1 cellular context compared by ENCODE assay signal in the genomic region with DNA sequence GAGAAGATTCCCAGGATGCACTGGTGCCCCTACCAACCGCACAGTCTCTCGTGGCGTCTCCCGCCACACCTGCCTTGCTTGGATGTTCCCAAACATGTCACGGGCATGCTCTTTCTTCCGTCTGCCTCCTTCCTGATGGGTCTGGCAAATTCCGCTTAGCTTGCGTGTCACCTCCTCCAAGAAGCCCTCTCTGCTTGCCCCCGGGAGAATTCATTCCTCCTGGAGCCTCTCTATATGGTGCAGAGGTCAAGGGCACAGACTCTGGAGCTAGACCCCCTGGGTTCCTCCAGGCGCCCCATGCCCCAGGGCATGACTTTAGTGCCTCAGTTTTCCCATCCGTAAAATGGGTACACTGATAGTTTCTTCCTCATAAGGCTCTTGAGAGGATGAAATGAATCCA.
TF ChIP-seq lines count a peak whose summit lies in the region.

No MANE protein-coding gene starts in this region.

TF ChIP-seq in HepG2, 621 proteins besides CTCF, POLR2A, EP300 and RAD21 (continued from another document and continues in another):
- TF ChIP-seq ZNF687 (CRISPR knock-in tag; IDR thresholded peaks at IDR 0.05) = peak; percentile 43
- TF ChIP-seq MAFF (IDR thresholded peaks at IDR 0.05; ENCODE audit: low read depth, low read length) = peak; percentile 39; the same call in 1 of the 2 replicates
- no peak for TF ChIP-seq ATM (IDR thresholded peaks at IDR 0.05; ENCODE audit: borderline replicate concordance)
- TF ChIP-seq CHD4 (IDR thresholded peaks at IDR 0.05; ENCODE audit: borderline replicate concordance, low read length) = peak; percentile 98; the same call in 1 of the 2 replicates
- no peak for TF ChIP-seq TOE1 (CRISPR knock-in tag; IDR thresholded peaks at IDR 0.05)
- TF ChIP-seq PHB2 (IDR thresholded peaks at IDR 0.05; ENCODE audit: partially characterized antibody) = no peak
- no peak for TF ChIP-seq U2AF1 (optimal IDR thresholded peaks at IDR 0.05; ENCODE audit: low read depth, low read length)
- no peak; the same call in 1 of the 2 replicates for TF ChIP-seq ZNF646 (CRISPR knock-in tag; IDR thresholded peaks at IDR 0.05)
- TF ChIP-seq ELF4 (CRISPR knock-in tag; IDR thresholded peaks at IDR 0.05; ENCODE audit: borderline replicate concordance) = no peak
- no peak for TF ChIP-seq ZNF556 (CRISPR knock-in tag; IDR thresholded peaks at IDR 0.05; ENCODE audit: borderline replicate concordance)
- TF ChIP-seq ZNF629 (CRISPR knock-in tag; conservative IDR thresholded peaks at IDR 0.05) = peak; percentile 99
- TF ChIP-seq ZNF678 (CRISPR knock-in tag; IDR thresholded peaks at IDR 0.05) = no peak
- TF ChIP-seq ATF3 (CRISPR knock-in tag; IDR thresholded peaks at IDR 0.05) = no peak
- peak; percentile 11 for TF ChIP-seq TEAD3 (CRISPR knock-in tag; optimal IDR thresholded peaks at IDR 0.05; ENCODE audit: borderline replicate concordance)
- TF ChIP-seq ZFY (CRISPR knock-in tag; IDR thresholded peaks at IDR 0.05) = no peak
- TF ChIP-seq ZNF577 (CRISPR knock-in tag; IDR thresholded peaks at IDR 0.05; ENCODE audit: borderline replicate concordance, low read depth) = no peak
- TF ChIP-seq GLI4 (CRISPR knock-in tag; IDR thresholded peaks at IDR 0.05; ENCODE audit: borderline replicate concordance) = no peak
- no peak for TF ChIP-seq TBX2 (CRISPR knock-in tag; IDR thresholded peaks at IDR 0.05; ENCODE audit: borderline replicate concordance)
- no peak for TF ChIP-seq ISL2 (CRISPR knock-in tag; IDR thresholded peaks at IDR 0.05)
- TF ChIP-seq KDM1A (CRISPR knock-in tag; IDR thresholded peaks at IDR 0.05) = peak; percentile 84; the same call in 1 of the 2 replicates
- TF ChIP-seq, protein P1, sequence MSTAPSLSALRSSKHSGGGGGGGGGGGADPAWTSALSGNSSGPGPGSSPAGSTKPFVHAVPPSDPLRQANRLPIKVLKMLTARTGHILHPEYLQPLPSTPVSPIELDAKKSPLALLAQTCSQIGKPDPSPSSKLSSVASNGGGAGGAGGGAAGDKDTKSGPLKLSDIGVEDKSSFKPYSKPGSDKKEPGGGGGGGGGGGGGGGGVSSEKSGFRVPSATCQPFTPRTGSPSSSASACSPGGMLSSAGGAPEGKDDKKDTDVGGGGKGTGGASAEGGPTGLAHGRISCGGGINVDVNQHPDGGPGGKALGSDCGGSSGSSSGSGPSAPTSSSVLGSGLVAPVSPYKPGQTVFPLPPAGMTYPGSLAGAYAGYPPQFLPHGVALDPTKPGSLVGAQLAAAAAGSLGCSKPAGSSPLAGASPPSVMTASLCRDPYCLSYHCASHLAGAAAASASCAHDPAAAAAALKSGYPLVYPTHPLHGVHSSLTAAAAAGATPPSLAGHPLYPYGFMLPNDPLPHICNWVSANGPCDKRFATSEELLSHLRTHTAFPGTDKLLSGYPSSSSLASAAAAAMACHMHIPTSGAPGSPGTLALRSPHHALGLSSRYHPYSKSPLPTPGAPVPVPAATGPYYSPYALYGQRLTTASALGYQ (CRISPR knock-in tag; IDR thresholded peaks at IDR 0.05) = no peak
- TF ChIP-seq NRL (CRISPR knock-in tag; IDR thresholded peaks at IDR 0.05; ENCODE audit: borderline replicate concordance) = 0 out of 2 replicates have a peak, but pooled peaks have one; percentile 38
- TF ChIP-seq CREM (IDR thresholded peaks at IDR 0.05) = no peak
- no peak for TF ChIP-seq CREM (CRISPR knock-in tag; IDR thresholded peaks at IDR 0.05)
- TF ChIP-seq, protein P2, sequence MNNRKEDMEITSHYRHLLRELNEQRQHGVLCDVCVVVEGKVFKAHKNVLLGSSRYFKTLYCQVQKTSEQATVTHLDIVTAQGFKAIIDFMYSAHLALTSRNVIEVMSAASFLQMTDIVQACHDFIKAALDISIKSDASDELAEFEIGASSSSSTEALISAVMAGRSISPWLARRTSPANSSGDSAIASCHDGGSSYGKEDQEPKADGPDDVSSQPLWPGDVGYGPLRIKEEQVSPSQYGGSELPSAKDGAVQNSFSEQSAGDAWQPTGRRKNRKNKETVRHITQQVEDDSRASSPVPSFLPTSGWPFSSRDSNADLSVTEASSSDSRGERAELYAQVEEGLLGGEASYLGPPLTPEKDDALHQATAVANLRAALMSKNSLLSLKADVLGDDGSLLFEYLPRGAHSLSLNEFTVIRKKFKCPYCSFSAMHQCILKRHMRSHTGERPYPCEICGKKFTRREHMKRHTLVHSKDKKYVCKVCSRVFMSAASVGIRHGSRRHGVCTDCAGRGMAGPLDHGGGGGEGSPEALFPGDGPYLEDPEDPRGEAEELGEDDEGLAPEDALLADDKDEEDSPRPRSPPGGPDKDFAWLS (CRISPR knock-in tag; IDR thresholded peaks at IDR 0.05; ENCODE audit: borderline replicate concordance) = no peak
- TF ChIP-seq IKZF4 (CRISPR knock-in tag; IDR thresholded peaks at IDR 0.05; ENCODE audit: borderline replicate concordance, low read depth, not compliant biosample characterization) = no peak
- peak; percentile 77; the same call in 1 of the 2 replicates for TF ChIP-seq RCOR2 (CRISPR knock-in tag; IDR thresholded peaks at IDR 0.05)
- 0 out of 2 replicates have a peak, but pooled peaks have one; percentile 20 for TF ChIP-seq TARDBP (CRISPR knock-in tag; IDR thresholded peaks at IDR 0.05)
- no peak for TF ChIP-seq NKX3-1 (CRISPR knock-in tag; IDR thresholded peaks at IDR 0.05)
- no peak for TF ChIP-seq KMT2A (CRISPR knock-in tag; IDR thresholded peaks at IDR 0.05)
- TF ChIP-seq NR2F6 (IDR thresholded peaks at IDR 0.05) = no peak
- no peak for TF ChIP-seq NR2F6 (CRISPR knock-in tag; IDR thresholded peaks at IDR 0.05)
- TF ChIP-seq ZFP36 (IDR thresholded peaks at IDR 0.05; ENCODE audit: borderline replicate concordance, low read depth, low read length, partially characterized antibody) = peak; percentile 92
- no peak for TF ChIP-seq ZNF317 (CRISPR knock-in tag; IDR thresholded peaks at IDR 0.05)
- TF ChIP-seq TGIF2 (CRISPR knock-in tag; IDR thresholded peaks at IDR 0.05) = no peak
- no peak for TF ChIP-seq ZNF883 (CRISPR knock-in tag; IDR thresholded peaks at IDR 0.05; ENCODE audit: not compliant biosample characterization)
- TF ChIP-seq CBX2 (IDR thresholded peaks at IDR 0.05; ENCODE audit: low read depth, low read length) = no peak
- no peak for TF ChIP-seq CBX2 (CRISPR knock-in tag; IDR thresholded peaks at IDR 0.05; ENCODE audit: low read depth)
- TF ChIP-seq ZBTB1 (CRISPR knock-in tag; IDR thresholded peaks at IDR 0.05; ENCODE audit: borderline replicate concordance) = no peak
- TF ChIP-seq PLRG1 (conservative IDR thresholded peaks at IDR 0.05) = no peak
- TF ChIP-seq, protein P3, sequence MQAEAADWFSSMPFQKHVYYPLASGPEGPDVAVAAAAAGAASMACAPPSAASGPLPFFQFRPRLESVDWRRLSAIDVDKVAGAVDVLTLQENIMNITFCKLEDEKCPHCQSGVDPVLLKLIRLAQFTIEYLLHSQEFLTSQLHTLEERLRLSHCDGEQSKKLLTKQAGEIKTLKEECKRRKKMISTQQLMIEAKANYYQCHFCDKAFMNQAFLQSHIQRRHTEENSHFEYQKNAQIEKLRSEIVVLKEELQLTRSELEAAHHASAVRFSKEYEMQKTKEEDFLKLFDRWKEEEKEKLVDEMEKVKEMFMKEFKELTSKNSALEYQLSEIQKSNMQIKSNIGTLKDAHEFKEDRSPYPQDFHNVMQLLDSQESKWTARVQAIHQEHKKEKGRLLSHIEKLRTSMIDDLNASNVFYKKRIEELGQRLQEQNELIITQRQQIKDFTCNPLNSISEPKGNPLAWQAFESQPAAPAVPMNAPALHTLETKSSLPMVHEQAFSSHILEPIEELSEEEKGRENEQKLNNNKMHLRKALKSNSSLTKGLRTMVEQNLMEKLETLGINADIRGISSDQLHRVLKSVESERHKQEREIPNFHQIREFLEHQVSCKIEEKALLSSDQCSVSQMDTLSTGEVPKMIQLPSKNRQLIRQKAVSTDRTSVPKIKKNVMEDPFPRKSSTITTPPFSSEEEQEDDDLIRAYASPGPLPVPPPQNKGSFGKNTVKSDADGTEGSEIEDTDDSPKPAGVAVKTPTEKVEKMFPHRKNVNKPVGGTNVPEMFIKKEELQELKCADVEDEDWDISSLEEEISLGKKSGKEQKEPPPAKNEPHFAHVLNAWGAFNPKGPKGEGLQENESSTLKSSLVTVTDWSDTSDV (CRISPR knock-in tag; IDR thresholded peaks at IDR 0.05) = no peak
- no peak for TF ChIP-seq KDM2A (CRISPR knock-in tag; IDR thresholded peaks at IDR 0.05; ENCODE audit: borderline replicate concordance, low read depth)
- TF ChIP-seq ATRX (CRISPR knock-in tag; IDR thresholded peaks at IDR 0.05; ENCODE audit: borderline replicate concordance) = no peak
- TF ChIP-seq JUND (CRISPR knock-in tag; IDR thresholded peaks at IDR 0.05) = no peak
- no peak for TF ChIP-seq MTA3 (CRISPR knock-in tag; IDR thresholded peaks at IDR 0.05)
- peak; percentile 60 for TF ChIP-seq RBM22 (optimal IDR thresholded peaks at IDR 0.05; ENCODE audit: low read length)
- peak; percentile 97 for TF ChIP-seq ZMYM3 (CRISPR knock-in tag; IDR thresholded peaks at IDR 0.05)
